9 cellular contexts compared by ENCODE assay signal in genomic region chr11:59918987-59919589, GRCh38. TPM values are rescaled to one million over a fixed set of nuclear protein-coding genes. Genes with fewer than 3 reads are reported as not detected.
DNase-seq lines count a peak whose midpoint lies in the region; ATAC-seq and TF ChIP-seq lines count a peak whose summit lies in the region.
"Had no signal": no experiment of that assay in that cellular context is flagged by ENCODE, and none has a peak within 500 bp of the region (broad histone marks: within the 10 kb centered on the region; RNA-seq: fewer than 3 reads in every experiment).

No MANE protein-coding gene starts in this region.

- H3K27ac Mint-ChIP-seq in stimulated activated naive B cell treated with anti-CD40 and anti-IgM and Interleukin-4, amounts not matched to agents 10 μg/mL and 1 μg/mL and 100 μg/mL, for 72 hours = no peak overlapping the region
- H3K27ac Mint-ChIP-seq: T-helper 1 cell treated with Interleukin-12 subunit alpha and Interleukin-12 subunit beta and Interleukin-4 antibody, amounts not matched to agents 30 μg/mL and 1 μg/mL, for 36 hours had no signal

- peaks cover 9 to 23% of the 10 kb centered on the region in 2 donors for H3K36me3 Mint-ChIP-seq in stimulated activated naive B cell treated with anti-CD40 and anti-IgM and Interleukin-4, amounts not matched to agents 10 μg/mL and 1 μg/mL and 100 μg/mL, for 72 hours

- H3K4me1 Mint-ChIP-seq in stimulated activated naive B cell treated with anti-CD40 and anti-IgM and Interleukin-4, amounts not matched to agents 10 μg/mL and 1 μg/mL and 100 μg/mL, for 72 hours = no peaks in the 10 kb centered on the region

- H3K27ac ChIP-seq in HEK293 (ENCODE audit: extremely low read depth, low read depth, low read length) (no peak overlapping the region), RWPE1 (no peak overlapping the region), testis (no peak overlapping the region), spleen (no peak overlapping the region), psoas muscle (no peak overlapping the region)

- no peaks in the 10 kb centered on the region for H3K27me3 ChIP-seq in testis
- no peaks in the 10 kb centered on the region for H3K27me3 ChIP-seq in spleen (replicated peaks in 1 of 7)
- no peaks in the 10 kb centered on the region for H3K27me3 ChIP-seq in psoas muscle (ENCODE audit: insufficient read depth in 3 of 3, low read length in 2 of 3)

- no peak overlapping the region for H3K4me3 ChIP-seq in HEK293 (ENCODE audit: low read depth, low read length)
- no peak overlapping the region for H3K4me3 ChIP-seq in fibroblast of the aortic adventitia (ENCODE audit: low read depth, low read length)
- H3K4me3 ChIP-seq in testis = no peak overlapping the region
- no peak overlapping the region for H3K4me3 ChIP-seq in spleen
- no peak overlapping the region for H3K4me3 ChIP-seq in psoas muscle

- no peaks in the 10 kb centered on the region for H3K36me3 ChIP-seq in HEK293 (ENCODE audit: control insufficient read depth in 2 of 2, insufficient read depth in 1 of 2, low read length in 2 of 2)
- no peaks in the 10 kb centered on the region for H3K36me3 ChIP-seq in testis (ENCODE audit: low read depth, missing control alignments)
- no peaks in the 10 kb centered on the region for H3K36me3 ChIP-seq in spleen
- H3K36me3 ChIP-seq in psoas muscle (ENCODE audit: insufficient read depth in 1 of 2, low read depth in 1 of 2) = no peaks in the 10 kb centered on the region

- no peak for TF ChIP-seq CTCF in HEK293 (tag by site-specific recombination; IDR thresholded peaks at IDR 0.05)
- TF ChIP-seq CTCF in RWPE1 (conservative IDR thresholded peaks at IDR 0.05; ENCODE audit: low read depth) = peak; percentile 52
- peak; percentile 38 for TF ChIP-seq CTCF in fibroblast of the aortic adventitia (IDR thresholded peaks at IDR 0.05; ENCODE audit: insufficient read depth, low read length)
- peak in 2 of 3 experiments; percentile 20 to 40 for TF ChIP-seq CTCF in testis (IDR thresholded peaks at IDR 0.05)
- peak in 5 of 11 experiments; percentile 8 to 43 (median 30) for TF ChIP-seq CTCF in spleen (IDR thresholded peaks at IDR 0.05 in 8 of 11, conservative IDR thresholded peaks at IDR 0.05 in 3 of 11)
- no peak for TF ChIP-seq CTCF in psoas muscle (IDR thresholded peaks at IDR 0.05)

- H3K9me3 ChIP-seq in HEK293 (ENCODE audit: control insufficient read depth, insufficient read depth, low read depth, low read length) (no peaks in the 10 kb centered on the region), testis (no peaks in the 10 kb centered on the region), spleen (peaks cover 6 to 47% (median 34%) of the 10 kb centered on the region in 8 donors), psoas muscle (peaks cover 16% of the 10 kb centered on the region)

- DNase-seq in DMS53 treated with DMSO at 0.1 percent for 48 hours (lab: John Stamatoyannopoulos, UW; ENCODE audit: unreplicated experiment) = peak; percentile 42
- DNase-seq in RWPE1 (ENCODE audit: low spot score) = peak; percentile 45
- DNase-seq in fibroblast of the aortic adventitia (ENCODE audit: low read depth) = peak; percentile 45
- peak; percentile 59 for DNase-seq in testis
- DNase-seq in stimulated activated naive B cell treated with anti-CD40 and anti-IgM and Interleukin-4, amounts not matched to agents 10 μg/mL and 1 μg/mL and 100 μg/mL, for 72 hours = no peak
- no peak for DNase-seq in spleen
- DNase-seq in psoas muscle = no peak

- 38 to 41% methylated on average over 3 of the region's 3 CpGs for WGBS in testis, 2 donors
- 68 to 82% (median 72%) methylated on average over 3 of the region's 3 CpGs for WGBS in spleen, 5 donors
- WGBS in psoas muscle, 3 donors = 43 to 52% (median 52%) methylated on average over 3 of the region's 3 CpGs

- H3K4me3 Mint-ChIP-seq in stimulated activated naive B cell treated with anti-CD40 and anti-IgM and Interleukin-4, amounts not matched to agents 10 μg/mL and 1 μg/mL and 100 μg/mL, for 72 hours = no peak overlapping the region
- H3K4me3 Mint-ChIP-seq: T-helper 1 cell treated with Interleukin-12 subunit alpha and Interleukin-12 subunit beta and Interleukin-4 antibody, amounts not matched to agents 30 μg/mL and 1 μg/mL, for 36 hours had no signal

- H3K4me1 ChIP-seq in HEK293 (ENCODE audit: control insufficient read depth, insufficient read depth, low read length) (no peaks in the 10 kb centered on the region), testis (no peaks in the 10 kb centered on the region), spleen (no peaks in the 10 kb centered on the region), psoas muscle (no peaks in the 10 kb centered on the region)

- intact Hi-C loops in testis (cut with DNase I; ENCODE audit: low total_unique reads) = no loop called here
- intact Hi-C loops in spleen (cut with DNase I; ENCODE audit: low total_unique reads) = no loop called here
- intact Hi-C loops in psoas muscle (cut with DNase I) = no loop called here

- H3K27me3 Mint-ChIP-seq in stimulated activated naive B cell treated with anti-CD40 and anti-IgM and Interleukin-4, amounts not matched to agents 10 μg/mL and 1 μg/mL and 100 μg/mL, for 72 hours = peaks cover 0 to 4% of the 10 kb centered on the region in 2 donors

- CTCF ChIA-PET in HEK293 (lab: Yijun Ruan, JAX) (interaction anchor here (0.6 to 3.5 kb wide), 43 partner anchors 8 to 732 kb away, joined by 3 to 28 read pairs (median 4); partner anchors contain the start of gene TCN1), RWPE1 (lab: Yijun Ruan, JAX) (interaction anchor here (0.6 to 1.4 kb wide), 13 partner anchors 11 to 844 kb away, joined by 3 to 7 read pairs (median 5); partner anchors contain the start of gene OOSP3)

- no peak for TF ChIP-seq POLR2A in testis (IDR thresholded peaks at IDR 0.05)
- TF ChIP-seq POLR2A in spleen (IDR thresholded peaks at IDR 0.05) = no peak

- POLR2A ChIA-PET in HEK293 (lab: Yijun Ruan, JAX) (no interaction called here), RWPE1 (lab: Yijun Ruan, JAX; ENCODE audit: low non-redundant PET) (no interaction called here)

- no peak for ATAC-seq in stimulated activated naive B cell treated with anti-CD40 and anti-IgM and Interleukin-4, amounts not matched to agents 10 μg/mL and 1 μg/mL and 100 μg/mL, for 72 hours (replicated peaks)
- no peak for ATAC-seq in psoas muscle

- H3K9me3 Mint-ChIP-seq in stimulated activated naive B cell treated with anti-CD40 and anti-IgM and Interleukin-4, amounts not matched to agents 10 μg/mL and 1 μg/mL and 100 μg/mL, for 72 hours = peaks cover 34 to 42% of the 10 kb centered on the region in 2 donors

TF ChIP-seq in HEK293, 187 proteins besides CTCF, POLR2A, EP300 and RAD21 (continues in another document):
- TF ChIP-seq, protein P1, sequence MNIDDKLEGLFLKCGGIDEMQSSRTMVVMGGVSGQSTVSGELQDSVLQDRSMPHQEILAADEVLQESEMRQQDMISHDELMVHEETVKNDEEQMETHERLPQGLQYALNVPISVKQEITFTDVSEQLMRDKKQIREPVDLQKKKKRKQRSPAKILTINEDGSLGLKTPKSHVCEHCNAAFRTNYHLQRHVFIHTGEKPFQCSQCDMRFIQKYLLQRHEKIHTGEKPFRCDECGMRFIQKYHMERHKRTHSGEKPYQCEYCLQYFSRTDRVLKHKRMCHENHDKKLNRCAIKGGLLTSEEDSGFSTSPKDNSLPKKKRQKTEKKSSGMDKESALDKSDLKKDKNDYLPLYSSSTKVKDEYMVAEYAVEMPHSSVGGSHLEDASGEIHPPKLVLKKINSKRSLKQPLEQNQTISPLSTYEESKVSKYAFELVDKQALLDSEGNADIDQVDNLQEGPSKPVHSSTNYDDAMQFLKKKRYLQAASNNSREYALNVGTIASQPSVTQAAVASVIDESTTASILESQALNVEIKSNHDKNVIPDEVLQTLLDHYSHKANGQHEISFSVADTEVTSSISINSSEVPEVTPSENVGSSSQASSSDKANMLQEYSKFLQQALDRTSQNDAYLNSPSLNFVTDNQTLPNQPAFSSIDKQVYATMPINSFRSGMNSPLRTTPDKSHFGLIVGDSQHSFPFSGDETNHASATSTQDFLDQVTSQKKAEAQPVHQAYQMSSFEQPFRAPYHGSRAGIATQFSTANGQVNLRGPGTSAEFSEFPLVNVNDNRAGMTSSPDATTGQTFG (tag by site-specific recombination; IDR thresholded peaks at IDR 0.05; ENCODE audit: borderline replicate concordance) = no peak
- no peak for TF ChIP-seq ZNF366 (tag by site-specific recombination; conservative IDR thresholded peaks at IDR 0.05)
- TF ChIP-seq ZNF654 (tag by site-specific recombination; IDR thresholded peaks at IDR 0.05; ENCODE audit: low read depth) = peak; percentile 36
- TF ChIP-seq ZNF555 (tag by site-specific recombination; conservative IDR thresholded peaks at IDR 0.05) = no peak
- no peak for TF ChIP-seq ZNF747 (tag by site-specific recombination; IDR thresholded peaks at IDR 0.05)

RNA-seq across cellular contexts. Expression of gene OOSP1, which starts 19.1 kb away (rescaled TPM):
- not detected in 2 replicates for total RNA-seq in fibroblast of the aortic adventitia (ENCODE audit: low replicate concordance)
- total RNA-seq in testis = under 1 TPM in 1 of 2 donors, not detected in 1; 0.37 TPM
- not detected for polyA plus RNA-seq in testis (ENCODE audit: insufficient read depth, low read depth, low replicate concordance)
- not detected for total RNA-seq in spleen
- polyA plus RNA-seq in spleen = not detected
- total RNA-seq in psoas muscle = not detected
- polyA plus RNA-seq in psoas muscle = under 1 TPM in 1 of 3 donors, not detected in 2; 0.22 TPM

RNA-seq across cellular contexts. Expression of gene OOSP3, which starts 40.5 kb away (rescaled TPM):
- total RNA-seq in fibroblast of the aortic adventitia (ENCODE audit: low replicate concordance) (not detected in 2 replicates), testis (not detected), spleen (not detected), psoas muscle (not detected)
- polyA plus RNA-seq in testis (ENCODE audit: insufficient read depth, low read depth, low replicate concordance) (0.83 TPM), spleen (not detected), psoas muscle (not detected)

RNA-seq across cellular contexts. Expression of gene OOSP4A, which starts 44.7 kb away (rescaled TPM):
- total RNA-seq in fibroblast of the aortic adventitia (ENCODE audit: low replicate concordance) (not detected in 2 replicates), testis (not detected), spleen (not detected), psoas muscle (not detected)
- polyA plus RNA-seq in testis (ENCODE audit: insufficient read depth, low read depth, low replicate concordance) (not detected), spleen (not detected), psoas muscle (not detected)

RNA-seq across cellular contexts. Expression of gene TCN1, which starts 52.8 kb away (rescaled TPM):
- total RNA-seq in fibroblast of the aortic adventitia (ENCODE audit: low replicate concordance) (not detected in 2 replicates), testis (1 to 10 TPM; 1.6 to 4.3 TPM), spleen (10 to 100 TPM in 4 of 7 donors, 1 to 10 TPM in 3; 1.2 to 18.6 (median 11.6) TPM), psoas muscle (under 1 TPM in 1 of 4 donors, not detected in 3; 0.44 TPM)
- polyA plus RNA-seq in testis (ENCODE audit: insufficient read depth, low read depth, low replicate concordance) (1.1 TPM), spleen (under 1 TPM; 0.26 to 0.86 (median 0.64) TPM), psoas muscle (not detected)

Comparison
In these comparisons a context has a peak if more than half of its experiments do, and no peak if none do; other contexts are left out.
1. DNase-seq: peak in DMS53 treated with DMSO at 0.1 percent for 48 hours (single experiment), RWPE1 (single experiment), fibroblast of the aortic adventitia (single experiment) and testis (single experiment); none in stimulated activated naive B cell treated with anti-CD40 and anti-IgM and Interleukin-4, amounts not matched to agents 10 μg/mL and 1 μg/mL and 100 μg/mL, for 72 hours (single experiment), spleen (single experiment) and psoas muscle (0 of 2).
2. CTCF ChIP-seq: peak in RWPE1 (single experiment), fibroblast of the aortic adventitia (single experiment) and testis (2 of 3); none in HEK293 (single experiment) and psoas muscle (single experiment).